ENCODE assay signal across 8 cellular contexts in the genomic region with DNA sequence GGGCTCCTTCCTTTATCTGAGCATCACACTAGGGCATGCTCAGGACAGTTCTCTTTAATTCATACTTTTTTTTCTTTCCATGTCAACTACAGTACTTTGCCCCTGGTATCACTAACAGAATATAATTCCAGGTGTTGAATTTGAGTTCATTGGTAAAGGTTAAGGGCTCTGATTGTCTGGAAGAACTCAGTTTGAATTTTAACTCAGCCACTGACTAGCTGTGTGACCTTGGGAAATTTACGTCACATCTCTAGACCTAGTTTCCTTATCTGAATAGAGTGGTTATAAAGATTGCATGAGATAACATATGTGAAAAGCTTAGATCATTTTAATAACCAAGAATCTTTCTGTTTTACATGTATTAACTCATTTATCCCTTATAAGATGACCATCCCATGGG. TPM values are rescaled to one million over a fixed set of nuclear protein-coding genes. Genes with fewer than 3 reads are reported as not detected.
DNase-seq lines count a peak whose midpoint lies in the region; ATAC-seq and TF ChIP-seq lines count a peak whose summit lies in the region.

No MANE protein-coding gene starts in this region.

- H3F3A ChIP-seq in SK-N-SH (replicated peaks; ENCODE audit: insufficient read depth) (peaks cover 7% of the 10 kb centered on the region), GM23248 (ENCODE audit: insufficient read depth) (peaks cover 24% of the 10 kb centered on the region)

- H3K27ac ChIP-seq in SK-N-SH (ENCODE audit: low read depth in 2 of 2, low read length in 1 of 2) = peak overlapping the region in 1 of 2 experiments; percentile 64; a peak in 2 of 4 replicates
- peak overlapping the region; percentile 71 for H3K27ac ChIP-seq in GM23248

- no peak for DNase-seq in SK-N-SH
- no peak for DNase-seq in GM23248
- no peak for DNase-seq in GF-D8 (lab: John Stamatoyannopoulos, UW)
- DNase-seq in SK-N-DZ (ENCODE audit: low spot score) = no peak

- H3K9ac ChIP-seq in SK-N-SH = no peak overlapping the region
- no peak overlapping the region for H3K9ac ChIP-seq in GM23248

- no peaks in the 10 kb centered on the region for H3K27me3 Mint-ChIP-seq in nephron (ENCODE audit: low read depth)

- H3K4me3 ChIP-seq in SK-N-SH (ENCODE audit: low read depth in 2 of 2, low read length in 1 of 2) (no peak overlapping the region), GM23248 (no peak overlapping the region)

- peaks cover 31% of the 10 kb centered on the region for H3K4me1 Mint-ChIP-seq in nephron

- TF ChIP-seq RAD21 in SK-N-SH (IDR thresholded peaks at IDR 0.05; ENCODE audit: low read length) = no peak

- H2AFZ ChIP-seq in SK-N-SH (ENCODE audit: low read depth) (no peak overlapping the region; the same call in 1 of the 2 replicates), GM23248 (peak overlapping the region; percentile 44; the same call in 1 of the 2 replicates)

- H3K4me1 ChIP-seq in SK-N-SH (ENCODE audit: control insufficient read depth in 1 of 2, insufficient read depth in 2 of 2, low read depth in 1 of 2, low read length in 1 of 2) (peaks cover 0 to 21% of the 10 kb centered on the region in 2 experiments; a peak in 1 of 4 replicates), GM23248 (ENCODE audit: insufficient read depth) (peaks cover 14% of the 10 kb centered on the region)

- H3K9me3 ChIP-seq in SK-N-SH (no peaks in the 10 kb centered on the region), GM23248 (ENCODE audit: low read depth) (no peaks in the 10 kb centered on the region)

- POLR2A ChIA-PET in SK-N-SH (lab: Yijun Ruan, JAX) = no interaction called here

- H3K79me2 ChIP-seq in SK-N-SH (ENCODE audit: insufficient read depth) (no peaks in the 10 kb centered on the region), GM23248 (ENCODE audit: insufficient read depth) (no peaks in the 10 kb centered on the region)

- H3K27me3 ChIP-seq in SK-N-SH (ENCODE audit: insufficient read depth) (no peaks in the 10 kb centered on the region), GM23248 (replicated peaks; ENCODE audit: insufficient read depth) (no peaks in the 10 kb centered on the region)

- ATAC-seq in SK-N-SH treated with all-trans-retinoic acid at 6 μM for 48 hours (no peak), HG03565 (IDR thresholded peaks at IDR 0.05; ENCODE audit: unreplicated experiment) (peak; percentile 10), HG02884 (IDR thresholded peaks at IDR 0.05; ENCODE audit: unreplicated experiment) (no peak)

- no peaks in the 10 kb centered on the region for H3K36me3 Mint-ChIP-seq in nephron (ENCODE audit: low read depth)

- CTCF ChIA-PET in SK-N-SH (lab: Yijun Ruan, JAX) = interaction anchor here (0.9 to 2.7 kb wide), 4 partner anchors 9 to 353 kb away, joined by 3 to 13 read pairs (median 3); a partner anchor contains a TSS

- no peak overlapping the region for H3K4me3 Mint-ChIP-seq in nephron

- H3K36me3 ChIP-seq in SK-N-SH (replicated peaks in 1 of 2; ENCODE audit: control insufficient read depth in 1 of 2, insufficient read depth in 2 of 2, low read length in 1 of 2) = no peaks in the 10 kb centered on the region
- H3K36me3 ChIP-seq in GM23248 (ENCODE audit: low read depth) = no peaks in the 10 kb centered on the region

- peak overlapping the region; percentile 59; the same call in 1 of the 2 replicates for H3K4me2 ChIP-seq in SK-N-SH
- no peak overlapping the region for H3K4me2 ChIP-seq in GM23248 (ENCODE audit: unreplicated experiment)

- H4K20me1 ChIP-seq in SK-N-SH (ENCODE audit: insufficient read depth) (no peaks in the 10 kb centered on the region), GM23248 (ENCODE audit: insufficient read depth) (no peaks in the 10 kb centered on the region)

- WGBS in SK-N-SH (ENCODE audit: low lambda C conversion rate) = 88% methylated on average over 1 of the region's 1 CpG
- 88 to 90% methylated on average over 1 of the region's 1 CpG for WGBS in GM23248 (ENCODE audit: low coverage in 1 of 2, low lambda C conversion rate in 2 of 2, missing lambda C conversion rate in 2 of 2), 2 experiments

- no peaks in the 10 kb centered on the region for H3K9me3 Mint-ChIP-seq in nephron

- H3K9me2 ChIP-seq in SK-N-SH (no peaks in the 10 kb centered on the region), GM23248 (ENCODE audit: insufficient read depth) (no peaks in the 10 kb centered on the region)

- no peak for TF ChIP-seq EP300 in SK-N-SH (IDR thresholded peaks at IDR 0.05; ENCODE audit: borderline replicate concordance in 1 of 2, low read depth in 1 of 2, low read length in 1 of 2)

- in situ Hi-C loops in GM23248 (cut with MboI) = no loop called here

- peak overlapping the region in 2 of 3 experiments; percentile 24 to 89 for H3K27ac Mint-ChIP-seq in nephron

- no peak for TF ChIP-seq CTCF in SK-N-SH (IDR thresholded peaks at IDR 0.05)
- no peak for TF ChIP-seq CTCF in nephron (IDR thresholded peaks at IDR 0.05; ENCODE audit: unreplicated experiment in 3 of 3)

TF ChIP-seq in SK-N-SH, 30 proteins besides CTCF, POLR2A, EP300 and RAD21:
- TF ChIP-seq SIN3A (IDR thresholded peaks at IDR 0.05; ENCODE audit: borderline replicate concordance, low read depth, low read length) (no peak), MXI1 (IDR thresholded peaks at IDR 0.05; ENCODE audit: low read depth, low read length) (no peak), SMC3 (IDR thresholded peaks at IDR 0.05; ENCODE audit: low read depth, low read length) (no peak), FOXJ3 (CRISPR knock-in tag; IDR thresholded peaks at IDR 0.05) (no peak), TAF1 (IDR thresholded peaks at IDR 0.05; ENCODE audit: borderline replicate concordance, low read depth, low read length) (no peak), GATA2 (CRISPR knock-in tag; IDR thresholded peaks at IDR 0.05) (no peak), NFIC (IDR thresholded peaks at IDR 0.05; ENCODE audit: borderline replicate concordance) (no peak), ELF1 (IDR thresholded peaks at IDR 0.05) (no peak), TEAD4 (IDR thresholded peaks at IDR 0.05; ENCODE audit: borderline replicate concordance, insufficient read depth) (no peak), YY1 (IDR thresholded peaks at IDR 0.05; ENCODE audit: low read depth) (no peak)
- TF ChIP-seq, protein P1, sequence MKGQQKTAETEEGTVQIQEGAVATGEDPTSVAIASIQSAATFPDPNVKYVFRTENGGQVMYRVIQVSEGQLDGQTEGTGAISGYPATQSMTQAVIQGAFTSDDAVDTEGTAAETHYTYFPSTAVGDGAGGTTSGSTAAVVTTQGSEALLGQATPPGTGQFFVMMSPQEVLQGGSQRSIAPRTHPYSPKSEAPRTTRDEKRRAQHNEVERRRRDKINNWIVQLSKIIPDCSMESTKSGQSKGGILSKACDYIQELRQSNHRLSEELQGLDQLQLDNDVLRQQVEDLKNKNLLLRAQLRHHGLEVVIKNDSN (IDR thresholded peaks at IDR 0.05; ENCODE audit: borderline replicate concordance, low read depth) = no peak
- TF ChIP-seq, protein P2, sequence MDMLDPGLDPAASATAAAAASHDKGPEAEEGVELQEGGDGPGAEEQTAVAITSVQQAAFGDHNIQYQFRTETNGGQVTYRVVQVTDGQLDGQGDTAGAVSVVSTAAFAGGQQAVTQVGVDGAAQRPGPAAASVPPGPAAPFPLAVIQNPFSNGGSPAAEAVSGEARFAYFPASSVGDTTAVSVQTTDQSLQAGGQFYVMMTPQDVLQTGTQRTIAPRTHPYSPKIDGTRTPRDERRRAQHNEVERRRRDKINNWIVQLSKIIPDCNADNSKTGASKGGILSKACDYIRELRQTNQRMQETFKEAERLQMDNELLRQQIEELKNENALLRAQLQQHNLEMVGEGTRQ (IDR thresholded peaks at IDR 0.05; ENCODE audit: borderline replicate concordance, low read depth, low read length) = no peak

TF ChIP-seq in SK-N-SH treated with all-trans-retinoic acid at 6 μM for 48 hours, 23 proteins besides CTCF, POLR2A, EP300 and RAD21 (continues in another document):
- no peak for TF ChIP-seq CSDC2 (CRISPR knock-in tag; IDR thresholded peaks at IDR 0.05)
- no peak for TF ChIP-seq BACH2 (CRISPR knock-in tag; IDR thresholded peaks at IDR 0.05; ENCODE audit: borderline replicate concordance)
- TF ChIP-seq ESRRG (CRISPR knock-in tag; IDR thresholded peaks at IDR 0.05) = no peak
- no peak for TF ChIP-seq RARB (CRISPR knock-in tag; IDR thresholded peaks at IDR 0.05)
- no peak for TF ChIP-seq ZNF565 (CRISPR knock-in tag; conservative IDR thresholded peaks at IDR 0.05; ENCODE audit: low read depth)
- no peak for TF ChIP-seq ARNTL (CRISPR knock-in tag; IDR thresholded peaks at IDR 0.05; ENCODE audit: borderline replicate concordance, low read depth)
- no peak for TF ChIP-seq ZFP3 (CRISPR knock-in tag; IDR thresholded peaks at IDR 0.05)
- no peak for TF ChIP-seq PPARA (CRISPR knock-in tag; IDR thresholded peaks at IDR 0.05; ENCODE audit: borderline replicate concordance)
- TF ChIP-seq, protein P3, sequence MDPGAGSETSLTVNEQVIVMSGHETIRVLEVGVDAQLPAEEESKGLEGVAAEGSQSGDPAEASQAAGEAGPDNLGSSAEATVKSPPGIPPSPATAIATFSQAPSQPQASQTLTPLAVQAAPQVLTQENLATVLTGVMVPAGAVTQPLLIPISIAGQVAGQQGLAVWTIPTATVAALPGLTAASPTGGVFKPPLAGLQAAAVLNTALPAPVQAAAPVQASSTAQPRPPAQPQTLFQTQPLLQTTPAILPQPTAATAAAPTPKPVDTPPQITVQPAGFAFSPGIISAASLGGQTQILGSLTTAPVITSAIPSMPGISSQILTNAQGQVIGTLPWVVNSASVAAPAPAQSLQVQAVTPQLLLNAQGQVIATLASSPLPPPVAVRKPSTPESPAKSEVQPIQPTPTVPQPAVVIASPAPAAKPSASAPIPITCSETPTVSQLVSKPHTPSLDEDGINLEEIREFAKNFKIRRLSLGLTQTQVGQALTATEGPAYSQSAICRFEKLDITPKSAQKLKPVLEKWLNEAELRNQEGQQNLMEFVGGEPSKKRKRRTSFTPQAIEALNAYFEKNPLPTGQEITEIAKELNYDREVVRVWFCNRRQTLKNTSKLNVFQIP (CRISPR knock-in tag; IDR thresholded peaks at IDR 0.05; ENCODE audit: borderline replicate concordance, low read depth) = no peak
- TF ChIP-seq ZNF70 (CRISPR knock-in tag; IDR thresholded peaks at IDR 0.05) = no peak

RNA-seq across cellular contexts. Expression of a gene that starts 15.9 kb away (rescaled TPM):
- 2.8 and 3.9 TPM in 2 replicates for polyA plus RNA-seq in SK-N-SH (2012; rRNA removed)
- polyA plus RNA-seq in SK-N-SH (2012; cell fraction: cytosol; rRNA removed) = 2.6 and 3.0 TPM in 2 replicates
- 3.9 and 5.8 TPM in 2 replicates for polyA plus RNA-seq in SK-N-SH (2012; cell fraction: nucleus; rRNA removed)
- total RNA-seq in GM23248 (2014; rRNA removed; shearing (Covaris generic)) = 5.1 and 5.3 TPM in 2 replicates
- 1.4 and 1.5 TPM in 2 replicates for polyA plus RNA-seq in GM23248 (2016; fragmentation: Nextera tagmentation; extraction: Ambion mirVana)
- polyA plus RNA-seq in SK-N-DZ (2014; cell fraction: cytosol; rRNA removed) = 1.6 and 1.9 TPM in 2 replicates
- polyA plus RNA-seq in SK-N-DZ (2014; cell fraction: nucleus; rRNA removed) = 1.3 and 1.5 TPM in 2 replicates
